ENCODE assay signal across 21 cellular contexts in genomic region chr21:38250991-38251418, GRCh38. TPM values are rescaled to one million over a fixed set of nuclear protein-coding genes. Genes with fewer than 3 reads are reported as not detected.
A peak's percentile ranks its signal among the peaks of the same experiment; 100 is the strongest.
DNase-seq lines count a peak whose midpoint lies in the region; ATAC-seq lines count a peak whose summit lies in the region.
"Had no signal": no experiment of that assay in that cellular context is flagged by ENCODE, and none has a peak within 500 bp of the region (broad histone marks: within the 10 kb centered on the region; RNA-seq: fewer than 3 reads in every experiment).

No MANE protein-coding gene starts in this region.

- peak overlapping the region; percentile 16 for H3K27ac Mint-ChIP-seq in activated CD4-positive, alpha-beta T cell treated with anti-CD3 and anti-CD28 coated beads, Interleukin-2, amount 10 ng/mL, durations not matched to agents 7 days and 5 days
- H3K27ac Mint-ChIP-seq in activated CD4-positive, alpha-beta T cell treated with anti-CD3 and anti-CD28 coated beads for 36 hours: no peak overlapping the region

- H3K36me3 Mint-ChIP-seq in activated CD4-positive, alpha-beta T cell treated with anti-CD3 and anti-CD28 coated beads, Interleukin-2, amount 10 ng/mL, durations not matched to agents 7 days and 5 days (ENCODE audit: low read depth): no peaks in the 10 kb centered on the region
- no peaks in the 10 kb centered on the region for H3K36me3 Mint-ChIP-seq in activated CD4-positive, alpha-beta T cell treated with anti-CD3 and anti-CD28 coated beads for 36 hours (ENCODE audit: low read depth)
- H3K36me3 Mint-ChIP-seq: CD14-positive monocyte had no signal

- peaks cover 15% of the 10 kb centered on the region for H3K4me1 Mint-ChIP-seq in activated CD4-positive, alpha-beta T cell treated with anti-CD3 and anti-CD28 coated beads, Interleukin-2, amount 10 ng/mL, durations not matched to agents 7 days and 5 days
- peaks cover 11% of the 10 kb centered on the region for H3K4me1 Mint-ChIP-seq in activated CD4-positive, alpha-beta T cell treated with anti-CD3 and anti-CD28 coated beads for 36 hours

- CTCF ChIA-PET in activated CD4-positive, alpha-beta T cell treated with anti-CD3 and anti-CD28 coated beads, Interleukin-2, amount 10 ng/mL, durations not matched to agents 7 days and 5 days (lab: Charles Lee): no interaction called here
- CTCF ChIA-PET in activated CD4-positive, alpha-beta T cell treated with anti-CD3 and anti-CD28 coated beads for 36 hours (lab: Charles Lee): interaction anchor here (1.4 kb wide), 1 partner anchor 16 kb away, joined by 3 read pairs; no protein-coding TSS in a partner anchor

- peaks cover 8% of the 10 kb centered on the region for H3K9me3 Mint-ChIP-seq in activated CD4-positive, alpha-beta T cell treated with anti-CD3 and anti-CD28 coated beads, Interleukin-2, amount 10 ng/mL, durations not matched to agents 7 days and 5 days
- H3K9me3 Mint-ChIP-seq in activated CD4-positive, alpha-beta T cell treated with anti-CD3 and anti-CD28 coated beads for 36 hours (ENCODE audit: low read depth): no peaks in the 10 kb centered on the region

- no peak for ATAC-seq in activated CD4-positive, alpha-beta T cell treated with anti-CD3 and anti-CD28 coated beads for 36 hours
- peak; percentile 90 for ATAC-seq in left lobe of liver
- no peak for ATAC-seq in HG03342 (IDR thresholded peaks at IDR 0.05; ENCODE audit: unreplicated experiment)
- no peak for ATAC-seq in GM18868 (IDR thresholded peaks at IDR 0.05; ENCODE audit: unreplicated experiment)
- ATAC-seq: A549, GM12878, PC-3 had no signal

- H3K27me3 Mint-ChIP-seq in activated CD4-positive, alpha-beta T cell treated with anti-CD3 and anti-CD28 coated beads, Interleukin-2, amount 10 ng/mL, durations not matched to agents 7 days and 5 days: peaks cover 38% of the 10 kb centered on the region
- peaks cover 15% of the 10 kb centered on the region for H3K27me3 Mint-ChIP-seq in activated CD4-positive, alpha-beta T cell treated with anti-CD3 and anti-CD28 coated beads for 36 hours

- intact Hi-C loops in activated CD4-positive, alpha-beta T cell treated with anti-CD3 and anti-CD28 coated beads for 36 hours (cut with DNase I, micrococcal nuclease): no loop called here

- H3K4me3 Mint-ChIP-seq in activated CD4-positive, alpha-beta T cell treated with anti-CD3 and anti-CD28 coated beads, Interleukin-2, amount 10 ng/mL, durations not matched to agents 7 days and 5 days: no peak overlapping the region
- H3K4me3 Mint-ChIP-seq in activated CD4-positive, alpha-beta T cell treated with anti-CD3 and anti-CD28 coated beads for 36 hours: no peak overlapping the region
- H3K4me3 Mint-ChIP-seq: CD14-positive monocyte had no signal

- POLR2A ChIA-PET in activated CD4-positive, alpha-beta T cell treated with anti-CD3 and anti-CD28 coated beads, Interleukin-2, amount 10 ng/mL, durations not matched to agents 7 days and 5 days (lab: Charles Lee): no interaction called here
- POLR2A ChIA-PET in activated CD4-positive, alpha-beta T cell treated with anti-CD3 and anti-CD28 coated beads for 36 hours (lab: Charles Lee): no interaction called here

- DNase-seq in activated CD4-positive, alpha-beta T cell treated with anti-CD3 and anti-CD28 coated beads, Interleukin-2, amount 10 ng/mL, durations not matched to agents 7 days and 5 days: no peak
- DNase-seq in activated CD4-positive, alpha-beta T cell treated with anti-CD3 and anti-CD28 coated beads for 36 hours: no peak
- DNase-seq in astrocyte of the hippocampus (ENCODE audit: low read depth, low spot score) (peak; percentile 72), left lobe of liver (ENCODE audit: low spot score) (no peak), HuH-7 (ENCODE audit: low spot score) (no peak)
- DNase-seq in stimulated activated CD4-positive, alpha-beta T cell treated with anti-CD3 and anti-CD28 coated beads, Interleukin-4, amount 100 ng/mL, for 1 hour: no peak
- DNase-seq: Calu3, GM23248, MG63, NCI-H1092 treated with DMSO at 0.1 percent for 48 hours, NCI-H1694, NCI-H2227 treated with DMSO at 0.1 percent for 48 hours, NCI-H524 treated with DMSO at 0.1 percent for 48 hours, PC-3 had no signal

RNA-seq across cellular contexts. Expression of gene KCNJ15, which starts 5.8 kb away (rescaled TPM):
- not detected for total RNA-seq in activated CD4-positive, alpha-beta T cell treated with anti-CD3 and anti-CD28 coated beads, Interleukin-2, amount 10 ng/mL, durations not matched to agents 7 days and 5 days
- total RNA-seq in activated CD4-positive, alpha-beta T cell treated with anti-CD3 and anti-CD28 coated beads for 36 hours: under 1 TPM; 0.12 to 0.14 TPM
- total RNA-seq in left lobe of liver: 1.8 TPM
- total RNA-seq: G401, SK-MEL-5 had no signal
